ENCODE assay signal across 8 cellular contexts in the genomic region with DNA sequence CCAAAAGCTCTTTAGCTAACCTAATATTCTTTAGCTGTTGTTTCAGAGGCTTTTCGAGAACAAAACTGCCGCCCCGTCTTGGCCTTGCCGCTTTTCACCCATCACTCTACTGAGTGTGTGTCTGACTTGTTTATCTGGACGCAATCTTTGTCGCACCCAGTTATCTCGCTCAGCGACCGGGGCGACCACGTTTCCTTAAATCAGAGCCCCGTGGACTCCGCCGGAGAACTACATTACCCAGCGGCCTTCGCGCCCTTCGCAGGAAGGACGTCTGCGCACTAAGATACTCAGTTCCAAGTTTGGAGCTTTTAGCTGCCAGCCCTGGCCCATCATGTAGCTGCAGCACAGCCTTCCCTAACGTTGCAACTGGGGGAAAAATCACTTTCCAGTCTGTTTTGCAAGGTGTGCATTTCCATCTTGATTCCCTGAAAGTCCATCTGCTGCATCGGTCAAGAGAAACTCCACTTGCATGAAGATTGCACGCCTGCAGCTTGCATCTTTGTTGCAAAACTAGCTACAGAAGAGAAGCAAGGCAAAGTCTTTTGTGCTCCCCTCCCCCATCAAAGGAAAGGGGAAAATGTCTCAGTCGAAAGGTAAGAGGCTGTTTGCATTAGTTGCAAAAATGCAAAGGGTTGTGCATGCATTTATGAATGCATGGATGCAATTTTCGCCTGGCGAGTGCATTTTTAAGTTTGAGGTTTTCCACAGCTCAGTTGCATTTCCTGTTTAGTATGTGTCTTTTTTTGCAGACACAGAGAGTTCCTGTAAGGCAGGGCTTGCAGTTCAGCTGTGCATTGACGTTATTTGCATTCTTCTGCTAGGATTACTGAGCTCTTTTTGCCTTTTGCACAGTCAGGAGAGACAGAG. TPM values are rescaled to one million over a fixed set of nuclear protein-coding genes. Genes with fewer than 3 reads are reported as not detected.
DNase-seq lines count a peak whose midpoint lies in the region; ATAC-seq and TF ChIP-seq lines count a peak whose summit lies in the region.

A gene (plus strand): TSS at position 290 of the 867 bp plus-strand sequence. CDS start 288 bp downstream, at position 578.

- 1% methylated on average over 27 of the region's 27 CpGs for WGBS in heart right ventricle, 2 donors
- 0% methylated on average over 4 to 27 of the region's 27 CpGs for WGBS in transverse colon (ENCODE audit: low coverage in 1 of 2), 2 donors

- H3K36me3 ChIP-seq in KOPT-K1 (ENCODE audit: insufficient read depth, low read length) (no peaks in the 10 kb centered on the region), SJSA1 (no peaks in the 10 kb centered on the region), heart right ventricle (no peaks in the 10 kb centered on the region), transverse colon (no peaks in the 10 kb centered on the region)

- peak within 1 kb of the TSS; percentile 50 for H3K27ac ChIP-seq in KOPT-K1 (ENCODE audit: low read depth, low read length, poor library complexity, severe bottlenecking)
- H3K27ac ChIP-seq in SJSA1, result no peak within 1 kb of the TSS
- peak within 1 kb of the TSS in 7 of 10 donors; percentile 6 to 66 (median 35) for H3K27ac ChIP-seq in heart right ventricle
- peak within 1 kb of the TSS; percentile 55 to 80 (median 73) for H3K27ac ChIP-seq in transverse colon

- H3K4me1 ChIP-seq in SJSA1 (replicated peaks), result peaks cover 18% of the 10 kb centered on the region
- peaks cover 0 to 40% (median 30%) of the 10 kb centered on the region in 9 donors for H3K4me1 ChIP-seq in heart right ventricle
- peaks cover 9 to 47% (median 25%) of the 10 kb centered on the region in 4 donors for H3K4me1 ChIP-seq in transverse colon

- H3K27me3 ChIP-seq in SJSA1 (replicated peaks) (no peaks in the 10 kb centered on the region), heart right ventricle (no peaks in the 10 kb centered on the region), transverse colon (no peaks in the 10 kb centered on the region)

- ATAC-seq in GM21825 (IDR thresholded peaks at IDR 0.05; ENCODE audit: unreplicated experiment), result peak; percentile 94
- peak; percentile 96 to 99 (median 98) for ATAC-seq in heart right ventricle

- in situ Hi-C loops in transverse colon (cut with MboI; ENCODE audit: low pct_ligation_motif_present in 1 of 4, low pct_unique_long_range_greater_than_20kb in 1 of 4, low sequenced_read_pairs in 3 of 4), result no loop called here

- TF ChIP-seq CTCF in heart right ventricle (IDR thresholded peaks at IDR 0.05) (no peak), transverse colon (IDR thresholded peaks at IDR 0.05) (no peak)

- TF ChIP-seq POLR2A in transverse colon (IDR thresholded peaks at IDR 0.05), result no peak

- peak; percentile 46 for DNase-seq in EH (ENCODE audit: low read depth)
- DNase-seq in SJSA1 (ENCODE audit: low read depth in 1 of 2, low spot score in 2 of 2), result peak; percentile 49 to 71
- DNase-seq in activated naive CD4-positive, alpha-beta T cell treated with anti-CD3 and anti-CD28 coated beads, Interleukin-2, amount 50 U/mL, for 16 hours, result peak; percentile 82
- peak; percentile 81 to 82 for DNase-seq in heart right ventricle
- peak; percentile 86 for DNase-seq in pons (ENCODE audit: low spot score)
- peak; percentile 89 for DNase-seq in transverse colon

- H3K9me3 ChIP-seq in KOPT-K1 (ENCODE audit: insufficient read depth, low read length, poor library complexity, severe bottlenecking) (no peaks in the 10 kb centered on the region), SJSA1 (replicated peaks) (no peaks in the 10 kb centered on the region; the same call in 1 of the 2 replicates), heart right ventricle (no peaks in the 10 kb centered on the region), transverse colon (no peaks in the 10 kb centered on the region)

- TF ChIP-seq EP300 in transverse colon (IDR thresholded peaks at IDR 0.05; ENCODE audit: low read depth), result no peak

- H3K4me3 ChIP-seq in SJSA1 (peak within 1 kb of the TSS; percentile 26), heart right ventricle (peak within 1 kb of the TSS; percentile 24 to 76 (median 54)), transverse colon (peak within 1 kb of the TSS; percentile 16 to 65 (median 41))

- intact Hi-C loops in heart right ventricle (cut with DNase I), result loop anchor here in 4 of 10 donors (10.0 kb wide), 3 partner anchors 70 to 110 kb away; no protein-coding TSS in a partner anchor
- intact Hi-C loops in transverse colon (cut with DNase I; ENCODE audit: low total_unique reads), result loop anchor here (2.0 kb wide), 1 partner anchor 56 kb away; no protein-coding TSS in a partner anchor

RNA-seq across cellular contexts. Expression of the gene that starts here (rescaled TPM):
- 1.4 and 2.1 TPM in 2 replicates for total RNA-seq in SJSA1 (2014; rRNA removed; shearing (Covaris generic))
- total RNA-seq in heart right ventricle (1 to 10 TPM in 8 of 10 donors, under 1 TPM in 2; 0.89 to 4.0 (median 2.4) TPM), transverse colon (10 to 100 TPM; 16.1 to 50.7 (median 45.8) TPM)
- polyA plus RNA-seq in heart right ventricle, result 1 to 10 TPM in 1 of 2 donors, under 1 TPM in 1; 0.88 to 1.5 TPM
